In genomic region chr11:66290332-66290629, GRCh38 we compare ENCODE assay signal across 16 cellular contexts. TPM values are rescaled to one million over a fixed set of nuclear protein-coding genes. Genes with fewer than 3 reads are reported as not detected.
DNase-seq lines count a peak whose midpoint lies in the region; ATAC-seq, FAIRE-seq and TF ChIP-seq lines count a peak whose summit lies in the region.
"Had no signal": no experiment of that assay in that cellular context is flagged by ENCODE, and none has a peak within 500 bp of the region (broad histone marks: within the 10 kb centered on the region; RNA-seq: fewer than 3 reads in every experiment).

No MANE protein-coding gene starts in this region.

- H3K4me1 ChIP-seq in A673 (ENCODE audit: insufficient read depth, low read length, poor library complexity, severe bottlenecking) (peaks cover 19% of the 10 kb centered on the region), DOHH2 (ENCODE audit: control insufficient read depth, low read length) (peaks cover 19% of the 10 kb centered on the region)

- no peak for ATAC-seq in activated CD8-positive, alpha-beta T cell treated with anti-CD3 and anti-CD28 coated beads, Interleukin-2, amount 10 ng/mL, durations not matched to agents 7 days and 5 days
- no peak for ATAC-seq in GM18511 (IDR thresholded peaks at IDR 0.05; ENCODE audit: unreplicated experiment)

- H3K4me1 Mint-ChIP-seq in activated CD8-positive, alpha-beta T cell treated with anti-CD3 and anti-CD28 coated beads, Interleukin-2, amount 10 ng/mL, durations not matched to agents 7 days and 5 days (ENCODE audit: low read depth) = peaks cover 42% of the 10 kb centered on the region

- no peaks in the 10 kb centered on the region for H3K27me3 ChIP-seq in A673 (replicated peaks; ENCODE audit: insufficient read depth, low read depth, low read length, poor library complexity)
- peaks cover 12% of the 10 kb centered on the region for H3K27me3 ChIP-seq in DOHH2 (ENCODE audit: control insufficient read depth, low read length)
- peaks cover 2% of the 10 kb centered on the region for H3K27me3 ChIP-seq in layer of hippocampus (ENCODE audit: control insufficient read depth, insufficient read depth, low read length)

- no peaks in the 10 kb centered on the region for H3K9me2 ChIP-seq in DOHH2 (replicated peaks; ENCODE audit: control insufficient read depth, low read length)

- peaks cover 4% of the 10 kb centered on the region for H3K36me3 Mint-ChIP-seq in activated CD8-positive, alpha-beta T cell treated with anti-CD3 and anti-CD28 coated beads, Interleukin-2, amount 10 ng/mL, durations not matched to agents 7 days and 5 days (ENCODE audit: low read depth)

- CTCF ChIA-PET in A673 (lab: Charles Lee) = no interaction called here
- CTCF ChIA-PET in activated CD8-positive, alpha-beta T cell treated with anti-CD3 and anti-CD28 coated beads, Interleukin-2, amount 10 ng/mL, durations not matched to agents 7 days and 5 days (lab: Charles Lee) = interaction anchor here (1.7 kb wide), 2 partner anchors 21 to 22 kb away, joined by 4 to 10 read pairs; no protein-coding TSS in a partner anchor

- peaks cover 26% of the 10 kb centered on the region for H3K27me3 Mint-ChIP-seq in activated CD8-positive, alpha-beta T cell treated with anti-CD3 and anti-CD28 coated beads, Interleukin-2, amount 10 ng/mL, durations not matched to agents 7 days and 5 days (ENCODE audit: low read depth)

- H3K36me3 ChIP-seq in A673 (ENCODE audit: insufficient read depth, low read length, poor library complexity, severe bottlenecking) = no peaks in the 10 kb centered on the region
- peaks cover 4% of the 10 kb centered on the region for H3K36me3 ChIP-seq in DOHH2 (ENCODE audit: control insufficient read depth, low read length)
- H3K36me3 ChIP-seq: thoracic aorta had no signal

- peak overlapping the region; percentile 87 for H3K4me2 ChIP-seq in DOHH2 (ENCODE audit: low read length)

- no peak for DNase-seq in A673 (ENCODE audit: low spot score)
- no peak for DNase-seq in activated CD8-positive, alpha-beta T cell treated with anti-CD3 and anti-CD28 coated beads, Interleukin-2, amount 10 ng/mL, durations not matched to agents 7 days and 5 days
- no peak for DNase-seq in frontal cortex (ENCODE audit: low spot score in 2 of 2)
- DNase-seq in NCI-H2107 (lab: John Stamatoyannopoulos, UW) = no peak
- no peak for DNase-seq in inferior parietal cortex (ENCODE audit: extremely low spot score)
- DNase-seq: DMS 273 treated with DMSO at 0.1 percent for 48 hours; effector CD8-positive, alpha-beta T cell; hippocampal formation; Kasumi-1; NCI-H524; stimulated activated CD4-positive, alpha-beta T cell treated with anti-CD3 and anti-CD28 coated beads, Interleukin-2, amount 100 ng/mL, for 24 hours had no signal

- no TSS peak for BruUV-seq in A673 (replicated peaks; lab: Mats Ljungman, UMichigan)

- H3K27ac ChIP-seq in A673 (ENCODE audit: low read depth, low read length, poor library complexity, severe bottlenecking) (no peak overlapping the region), DOHH2 (ENCODE audit: low read depth, low read length) (no peak overlapping the region), layer of hippocampus (ENCODE audit: low read depth, low read length) (peak overlapping the region; percentile 100)

- H3K79me2 ChIP-seq in DOHH2 (ENCODE audit: control insufficient read depth, low read length) = peaks cover 17% of the 10 kb centered on the region

- H4K20me1 ChIP-seq in DOHH2 (ENCODE audit: control insufficient read depth, insufficient read depth, low read depth, low read length) = no peaks in the 10 kb centered on the region

- intact Hi-C loops in A673 (cut with micrococcal nuclease; ENCODE audit: unreplicated experiment) = no loop called here

- H3K9me3 ChIP-seq in A673 (ENCODE audit: low read depth, low read length, poor library complexity, severe bottlenecking) = no peaks in the 10 kb centered on the region
- H3K9me3 ChIP-seq in DOHH2 (ENCODE audit: control insufficient read depth, insufficient read depth, low read length) = no peaks in the 10 kb centered on the region
- H3K9me3 ChIP-seq: thoracic aorta had no signal

- H3K9me3 Mint-ChIP-seq in activated CD8-positive, alpha-beta T cell treated with anti-CD3 and anti-CD28 coated beads, Interleukin-2, amount 10 ng/mL, durations not matched to agents 7 days and 5 days (ENCODE audit: insufficient read depth) = no peaks in the 10 kb centered on the region

- H3K4me3 Mint-ChIP-seq in activated CD8-positive, alpha-beta T cell treated with anti-CD3 and anti-CD28 coated beads, Interleukin-2, amount 10 ng/mL, durations not matched to agents 7 days and 5 days = peak overlapping the region; percentile 85

- no peaks in the 10 kb centered on the region for H3F3A ChIP-seq in DOHH2 (ENCODE audit: control insufficient read depth, insufficient read depth)

- peak overlapping the region; percentile 77 for H3K4me3 ChIP-seq in A673 (ENCODE audit: low read depth, low read length, poor library complexity, severe bottlenecking)
- H3K4me3 ChIP-seq in DOHH2 (ENCODE audit: low read length) = peak overlapping the region; percentile 95

- FAIRE-seq in frontal cortex (lab: Jason Lieb, UNC) = no peak

- POLR2A ChIA-PET in A673 (lab: Charles Lee; ENCODE audit: low non-redundant PET) = no interaction called here
- POLR2A ChIA-PET in activated CD8-positive, alpha-beta T cell treated with anti-CD3 and anti-CD28 coated beads, Interleukin-2, amount 10 ng/mL, durations not matched to agents 7 days and 5 days (lab: Charles Lee) = no interaction called here

- H3K27ac Mint-ChIP-seq in activated CD8-positive, alpha-beta T cell treated with anti-CD3 and anti-CD28 coated beads, Interleukin-2, amount 10 ng/mL, durations not matched to agents 7 days and 5 days = peak overlapping the region; percentile 24

- TF ChIP-seq CTCF in A673 (conservative IDR thresholded peaks at IDR 0.05; ENCODE audit: low read depth, low read length) = no peak
- no peak for TF ChIP-seq CTCF in DOHH2 (IDR thresholded peaks at IDR 0.05; ENCODE audit: low read depth, low read length, poor library complexity, severe bottlenecking)

RNA-seq across cellular contexts. Expression of gene YIF1A, which starts 1.3 kb away (rescaled TPM):
- 125 and 128 TPM in 2 replicates for total RNA-seq in A673 (2021)
- 10 to 100 TPM; 46.6 to 58.6 TPM for total RNA-seq in activated CD8-positive, alpha-beta T cell treated with anti-CD3 and anti-CD28 coated beads, Interleukin-2, amount 10 ng/mL, durations not matched to agents 7 days and 5 days
- total RNA-seq in frontal cortex = 28.9 TPM

RNA-seq across cellular contexts. Expression of gene TMEM151A, which starts 1.4 kb away (rescaled TPM):
- 1.5 and 1.7 TPM in 2 replicates for total RNA-seq in A673 (2021)
- not detected for total RNA-seq in activated CD8-positive, alpha-beta T cell treated with anti-CD3 and anti-CD28 coated beads, Interleukin-2, amount 10 ng/mL, durations not matched to agents 7 days and 5 days
- total RNA-seq in frontal cortex = 9.0 TPM
- total RNA-seq: T-helper 1 cell treated with Interleukin-12 subunit alpha and Interleukin-12 subunit beta and Interleukin-4 antibody, amounts not matched to agents 30 ng/mL and 1 ng/mL, for 36 hours had no signal

RNA-seq across cellular contexts. Expression of gene CNIH2, which starts 12.3 kb away (rescaled TPM):
- total RNA-seq in A673 (2021) (11.6 and 13.7 TPM in 2 replicates), frontal cortex (41.6 TPM)
- 1 to 10 TPM; 2.7 to 3.6 TPM for total RNA-seq in activated CD8-positive, alpha-beta T cell treated with anti-CD3 and anti-CD28 coated beads, Interleukin-2, amount 10 ng/mL, durations not matched to agents 7 days and 5 days
- total RNA-seq: thoracic aorta had no signal

RNA-seq across cellular contexts. Expression of gene RAB1B, which starts 21.8 kb away (rescaled TPM):
- total RNA-seq in A673 (2021) = 171 and 186 TPM in 2 replicates
- 100 to 1,000 TPM; 160 to 170 TPM for total RNA-seq in activated CD8-positive, alpha-beta T cell treated with anti-CD3 and anti-CD28 coated beads, Interleukin-2, amount 10 ng/mL, durations not matched to agents 7 days and 5 days
- total RNA-seq in frontal cortex = 22.8 TPM

RNA-seq across cellular contexts. Expression of gene CD248, which starts 26.6 kb away (rescaled TPM):
- 97.8 and 111 TPM in 2 replicates for total RNA-seq in A673 (2021)
- 10 to 100 TPM; 79.5 to 80.8 TPM for total RNA-seq in activated CD8-positive, alpha-beta T cell treated with anti-CD3 and anti-CD28 coated beads, Interleukin-2, amount 10 ng/mL, durations not matched to agents 7 days and 5 days
- 1.2 TPM for total RNA-seq in frontal cortex
